ENCODE assay signal across 8 cellular contexts in the genomic region with DNA sequence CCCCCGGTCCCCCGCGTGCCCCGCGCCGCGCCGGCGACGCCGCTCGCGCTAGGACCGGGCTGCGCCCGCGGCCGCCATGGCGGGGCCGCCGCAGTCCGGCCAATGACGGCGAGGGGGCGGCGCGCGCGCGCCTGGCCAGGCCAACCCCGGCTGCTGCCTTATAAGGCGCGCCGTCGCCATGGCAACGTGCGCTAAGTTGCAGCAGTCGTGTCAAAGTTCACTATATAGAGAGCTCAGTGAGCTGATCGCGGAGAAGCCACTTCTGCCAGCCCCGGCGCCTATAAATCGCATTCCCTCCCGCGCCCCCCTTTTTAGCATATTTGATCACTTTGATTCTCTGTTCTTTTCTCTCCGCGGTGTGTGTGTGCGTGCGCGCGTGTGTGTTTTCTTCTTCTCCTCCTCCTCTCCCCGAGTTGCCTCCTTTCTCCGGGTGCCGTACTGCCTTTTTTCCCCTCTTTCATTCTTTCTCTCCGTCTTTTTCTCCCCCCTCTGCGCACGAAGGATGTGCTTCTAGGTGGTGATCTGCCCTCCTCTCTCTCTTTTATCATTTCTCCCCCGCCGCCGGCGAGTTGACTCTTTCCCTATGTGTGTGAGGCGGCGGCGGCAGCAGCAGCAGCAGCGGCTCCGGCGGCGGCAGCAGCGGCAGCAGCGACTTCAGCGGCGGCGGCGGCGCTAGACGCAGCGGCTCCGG. TPM values are rescaled to one million over a fixed set of nuclear protein-coding genes. Genes with fewer than 3 reads are reported as not detected.
DNase-seq lines count a peak whose midpoint lies in the region; ATAC-seq, FAIRE-seq and TF ChIP-seq lines count a peak whose summit lies in the region.

A gene (plus strand): TSS at position 251 of the 691 bp plus-strand sequence. CDS start 1,406 bp downstream, outside the sequence.

- SMC1A ChIA-PET in GM12878 (lab: Charles Lee; ENCODE audit: uncharacterized antibody, unreplicated experiment), result interaction anchor here (0.6 to 7.4 kb wide), 12 partner anchors 10 to 1071 kb away, joined by 3 to 103 read pairs (median 4); no protein-coding TSS in a partner anchor

- in situ Hi-C loops in GM12878 (cut with MboI), result no loop called here

- BruUV-seq in GM12878 (replicated peaks; lab: Mats Ljungman, UMichigan), result no TSS peak

- TF ChIP-seq EP300 in GM12878 (IDR thresholded peaks at IDR 0.05; ENCODE audit: borderline replicate concordance in 1 of 2, control insufficient read depth in 1 of 2, low read depth in 2 of 2, low read length in 2 of 2), result no peak

- peak within 1 kb of the TSS; percentile 27; the same call in 1 of the 2 replicates for H3K9ac ChIP-seq in GM12878 (ENCODE audit: control insufficient read depth, insufficient read depth, low read length)

- TF ChIP-seq RAD21 in GM12878 (IDR thresholded peaks at IDR 0.05; ENCODE audit: insufficient read depth, low read depth, low read length), result no peak

- no peaks in the 10 kb centered on the region; the same call in 1 of the 2 replicates for H3K79me2 ChIP-seq in GM12878 (ENCODE audit: control insufficient read depth, insufficient read depth, low read length)

- no peaks in the 10 kb centered on the region for H4K20me1 ChIP-seq in GM12878 (ENCODE audit: control insufficient read depth, insufficient read depth)

- no peak for TF ChIP-seq CTCF in GM12878 (IDR thresholded peaks at IDR 0.05 in 2 of 3, conservative IDR thresholded peaks at IDR 0.05 in 1 of 3; ENCODE audit: control insufficient read depth in 2 of 3, extremely low read depth in 1 of 3, insufficient read depth in 1 of 3, low read depth in 3 of 3, low read length in 3 of 3)
- peak in 1 of 4 experiments; percentile 15 for TF ChIP-seq CTCF in prostate gland (IDR thresholded peaks at IDR 0.05)

- CTCF ChIA-PET in GM12878 (lab: Yijun Ruan, JAX), result interaction anchor here (0.6 to 7.2 kb wide), 4 partner anchors 11 to 915 kb away, joined by 4 to 212 read pairs (median 62); no protein-coding TSS in a partner anchor

- H3K36me3 ChIP-seq in GM12878 (ENCODE audit: control insufficient read depth in 2 of 2, insufficient read depth in 2 of 2, low read length in 1 of 2) (no peaks in the 10 kb centered on the region), prostate gland (no peaks in the 10 kb centered on the region)

- peak within 1 kb of the TSS; percentile 69 for H2AFZ ChIP-seq in GM12878 (ENCODE audit: control insufficient read depth, low read depth, low read length)

- ATAC-seq in GM21528 (IDR thresholded peaks at IDR 0.05; ENCODE audit: low FRiP score, unreplicated experiment) (peak; percentile 71), GM12878 (peak; percentile 70), HG02973 (IDR thresholded peaks at IDR 0.05; ENCODE audit: unreplicated experiment) (no peak)

- no peak for FAIRE-seq in GM12878 (lab: Jason Lieb, UNC)

- peaks cover 6% of the 10 kb centered on the region; the same call in 1 of the 2 replicates for H3K4me1 ChIP-seq in GM12878 (ENCODE audit: control insufficient read depth, insufficient read depth, low read length)
- H3K4me1 ChIP-seq in prostate gland (replicated peaks), result no peaks in the 10 kb centered on the region

- H3K4me2 ChIP-seq in GM12878 (ENCODE audit: control insufficient read depth, insufficient read depth), result peak within 1 kb of the TSS; percentile 81

- DNase-seq in DMS 273 (lab: John Stamatoyannopoulos, UW; ENCODE audit: unreplicated experiment), result peak; percentile 95
- DNase-seq in Jurkat, Clone E6-1 (ENCODE audit: low read depth, low spot score), result peak; percentile 90
- peak; percentile 97 for DNase-seq in RKO (ENCODE audit: low spot score)
- peak; percentile 53 for DNase-seq in GM12878 (ENCODE audit: low read depth, low spot score)
- peak; percentile 95 for DNase-seq in hepatic stellate cell (ENCODE audit: low spot score)
- peak; percentile 98 for DNase-seq in prostate gland (ENCODE audit: low spot score)

- intact Hi-C loops in GM12878 (cut with micrococcal nuclease; ENCODE audit: unreplicated experiment) (loop anchor here (5.0 kb wide), 1 partner anchor 198 kb away; no protein-coding TSS in a partner anchor), prostate gland (cut with DNase I) (no loop called here)

- POLR2A ChIA-PET in GM12878 (lab: Charles Lee), result interaction anchor here (1.0 to 7.4 kb wide), 8 partner anchors 9 to 748 kb away, joined by 3 to 163 read pairs (median 4); no protein-coding TSS in a partner anchor

- peak within 1 kb of the TSS; percentile 73 for H3K4me3 ChIP-seq in Jurkat, Clone E6-1 (ENCODE audit: low read length)
- H3K4me3 ChIP-seq in GM12878 (peak within 1 kb of the TSS; percentile 78), prostate gland (peak within 1 kb of the TSS; percentile 73 to 76)

- TF ChIP-seq POLR2A in GM12878 (IDR thresholded peaks at IDR 0.05; ENCODE audit: low read depth, low read length), result no peak
- peak; percentile 95 for TF ChIP-seq POLR2A in prostate gland (IDR thresholded peaks at IDR 0.05)

- RAD21 ChIA-PET in GM12878 (lab: Charles Lee; ENCODE audit: unreplicated experiment), result interaction anchor here (1.0 to 7.6 kb wide), 8 partner anchors 8 to 1045 kb away, joined by 3 to 252 read pairs (median 3); no protein-coding TSS in a partner anchor

- H3K9me3 ChIP-seq in GM12878 (replicated peaks; ENCODE audit: control insufficient read depth, insufficient read depth, low read length) (no peaks in the 10 kb centered on the region; the same call in 2 of the 3 replicates), prostate gland (no peaks in the 10 kb centered on the region)

- H3K27me3 ChIP-seq in GM12878 (replicated peaks in 1 of 2; ENCODE audit: control insufficient read depth in 2 of 2, insufficient read depth in 2 of 2, low read length in 1 of 2) (peaks cover 0 to 14% of the 10 kb centered on the region in 2 experiments; a peak in 1 of 4 replicates), prostate gland (replicated peaks; ENCODE audit: insufficient read depth) (no peaks in the 10 kb centered on the region)

- 21% methylated on average over 46 of the region's 78 CpGs for WGBS in GM12878 (ENCODE audit: insufficient coverage, insufficient replicate concordance, low lambda C conversion rate, missing lambda C conversion rate)
- whole genome bisulfite sequencing in prostate gland, result under 1% methylated on average over 48 of the region's 78 CpGs

- H3K27ac ChIP-seq in GM12878 (ENCODE audit: control insufficient read depth, insufficient read depth) (no peak within 1 kb of the TSS), prostate gland (peak within 1 kb of the TSS; percentile 92 to 95)

TF ChIP-seq in GM12878, 131 proteins besides CTCF, POLR2A, EP300 and RAD21 (continues in another document):
- peak; percentile 0 to 58; a peak in 2 of 4 replicates for TF ChIP-seq BHLHE40 (IDR thresholded peaks at IDR 0.05; ENCODE audit: borderline replicate concordance in 1 of 2, low read depth in 2 of 2, low read length in 1 of 2)
- TF ChIP-seq ESRRA (IDR thresholded peaks at IDR 0.05; ENCODE audit: low read length), result no peak
- TF ChIP-seq CREM (IDR thresholded peaks at IDR 0.05; ENCODE audit: low read depth), result no peak
- TF ChIP-seq IKZF2 (IDR thresholded peaks at IDR 0.05), result no peak
- TF ChIP-seq RELA (IDR thresholded peaks at IDR 0.05; ENCODE audit: borderline replicate concordance, partially characterized antibody), result no peak
- TF ChIP-seq RUNX3 (IDR thresholded peaks at IDR 0.05; ENCODE audit: low read length), result no peak
- TF ChIP-seq, protein P1, sequence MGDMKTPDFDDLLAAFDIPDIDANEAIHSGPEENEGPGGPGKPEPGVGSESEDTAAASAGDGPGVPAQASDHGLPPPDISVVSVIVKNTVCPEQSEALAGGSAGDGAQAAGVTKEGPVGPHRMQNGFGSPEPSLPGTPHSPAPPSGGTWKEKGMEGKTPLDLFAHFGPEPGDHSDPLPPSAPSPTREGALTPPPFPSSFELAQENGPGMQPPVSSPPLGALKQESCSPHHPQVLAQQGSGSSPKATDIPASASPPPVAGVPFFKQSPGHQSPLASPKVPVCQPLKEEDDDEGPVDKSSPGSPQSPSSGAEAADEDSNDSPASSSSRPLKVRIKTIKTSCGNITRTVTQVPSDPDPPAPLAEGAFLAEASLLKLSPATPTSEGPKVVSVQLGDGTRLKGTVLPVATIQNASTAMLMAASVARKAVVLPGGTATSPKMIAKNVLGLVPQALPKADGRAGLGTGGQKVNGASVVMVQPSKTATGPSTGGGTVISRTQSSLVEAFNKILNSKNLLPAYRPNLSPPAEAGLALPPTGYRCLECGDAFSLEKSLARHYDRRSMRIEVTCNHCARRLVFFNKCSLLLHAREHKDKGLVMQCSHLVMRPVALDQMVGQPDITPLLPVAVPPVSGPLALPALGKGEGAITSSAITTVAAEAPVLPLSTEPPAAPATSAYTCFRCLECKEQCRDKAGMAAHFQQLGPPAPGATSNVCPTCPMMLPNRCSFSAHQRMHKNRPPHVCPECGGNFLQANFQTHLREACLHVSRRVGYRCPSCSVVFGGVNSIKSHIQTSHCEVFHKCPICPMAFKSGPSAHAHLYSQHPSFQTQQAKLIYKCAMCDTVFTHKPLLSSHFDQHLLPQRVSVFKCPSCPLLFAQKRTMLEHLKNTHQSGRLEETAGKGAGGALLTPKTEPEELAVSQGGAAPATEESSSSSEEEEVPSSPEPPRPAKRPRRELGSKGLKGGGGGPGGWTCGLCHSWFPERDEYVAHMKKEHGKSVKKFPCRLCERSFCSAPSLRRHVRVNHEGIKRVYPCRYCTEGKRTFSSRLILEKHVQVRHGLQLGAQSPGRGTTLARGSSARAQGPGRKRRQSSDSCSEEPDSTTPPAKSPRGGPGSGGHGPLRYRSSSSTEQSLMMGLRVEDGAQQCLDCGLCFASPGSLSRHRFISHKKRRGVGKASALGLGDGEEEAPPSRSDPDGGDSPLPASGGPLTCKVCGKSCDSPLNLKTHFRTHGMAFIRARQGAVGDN (IDR thresholded peaks at IDR 0.05), result peak; percentile 8; the same call in 1 of the 2 replicates

RNA-seq across cellular contexts. Expression of the gene that starts here (rescaled TPM):
- 1.6 TPM for polyA plus RNA-seq in Jurkat, Clone E6-1 (2012; ENCODE audit: insufficient read depth, insufficient read length)
- total RNA-seq in GM12878 (2013; cell fraction: nucleolus; rRNA removed), result 21.4 and 23.4 TPM in 2 replicates
- total RNA-seq in GM12878 (2014; rRNA removed), result 0.82 and 1.1 TPM in 2 replicates
- 1.7 and 1.9 TPM in 2 replicates for total RNA-seq in GM12878 (2014; rRNA removed; fragmentation: Illumina TruSeq; extraction: Trizol)
- 9.4 and 10.1 TPM in 2 replicates for total RNA-seq in GM12878 (2021)
- 0.34 TPM for polyA plus RNA-seq in GM12878 (2011; ENCODE audit: low read depth)
- polyA plus RNA-seq in GM12878 (2011; rRNA removed), result 8.7 and 10.0 TPM in 2 replicates
- 13.9 and 14.3 TPM in 2 replicates for polyA plus RNA-seq in GM12878 (2011; cell fraction: cytosol; rRNA removed)
- 14.0 and 17.0 TPM in 2 replicates for polyA plus RNA-seq in GM12878 (2011; cell fraction: nucleus; rRNA removed)
- 2.4 and 2.6 TPM in 2 replicates for polyA plus RNA-seq in GM12878 (2012)
- polyA plus RNA-seq in GM12878 (2014; fragmentation: Illumina TruSeq; extraction: Trizol), result 6.9 TPM in 2 replicates
- polyA plus RNA-seq in GM12878 (2014; fragmentation: Nextera tagmentation; extraction: Ambion mirVana), result 1 to 10 TPM; 2.3 to 3.2 TPM
- 3.7 and 6.6 TPM in 2 replicates for polyA plus RNA-seq in GM12878 (2014; rRNA removed)
- 1 to 10 TPM; 1.8 to 3.1 TPM for polyA plus RNA-seq in GM12878 (2016; fragmentation: Nextera tagmentation; extraction: Ambion mirVana)
- 7.2 and 11.2 TPM in 2 replicates for polyA minus RNA-seq in GM12878 (2011; rRNA and poly(A)+ RNA removed)
- 12.4 and 19.1 TPM in 2 replicates for polyA minus RNA-seq in GM12878 (2011; cell fraction: cytosol; rRNA and poly(A)+ RNA removed)
- 9.9 and 15.4 TPM in 2 replicates for polyA minus RNA-seq in GM12878 (2011; cell fraction: nucleus; rRNA and poly(A)+ RNA removed)
- total RNA-seq in prostate gland, result 10 to 100 TPM; 48.7 to 58.1 TPM
